ENCODE assay signal across 8 cellular contexts in genomic region chr13:44273991-44274810, GRCh38.
DNase-seq lines count a peak whose midpoint lies in the region; ATAC-seq, FAIRE-seq and TF ChIP-seq lines count a peak whose summit lies in the region.

No MANE protein-coding gene starts in this region.

- peak overlapping the region; percentile 55 for H3K4me3 Mint-ChIP-seq in activated CD4-positive, alpha-beta T cell treated with anti-CD3 and anti-CD28 coated beads for 36 hours
- H3K4me3 Mint-ChIP-seq in glutamatergic neuron (ENCODE audit: unreplicated experiment), result no peak overlapping the region

- peak overlapping the region; percentile 3 to 7 for H3K4ac ChIP-seq in mesenchymal stem cell (ENCODE audit: low read depth in 1 of 2, low read length in 2 of 2)

- no peak overlapping the region for H2BK120ac ChIP-seq in mesenchymal stem cell (ENCODE audit: low read depth, low read length)

- H3K4me2 ChIP-seq in PC-3 (ENCODE audit: low read length) (peak overlapping the region; percentile 75), mesenchymal stem cell (ENCODE audit: low read length, poor library complexity, severe bottlenecking) (no peak overlapping the region)

- peak overlapping the region; percentile 91 for H3K27ac Mint-ChIP-seq in activated CD4-positive, alpha-beta T cell treated with anti-CD3 and anti-CD28 coated beads for 36 hours
- no peak overlapping the region for H3K27ac Mint-ChIP-seq in glutamatergic neuron (ENCODE audit: unreplicated experiment)

- peaks cover 5% of the 10 kb centered on the region for H3K36me3 Mint-ChIP-seq in activated CD4-positive, alpha-beta T cell treated with anti-CD3 and anti-CD28 coated beads for 36 hours (ENCODE audit: low read depth)
- no peaks in the 10 kb centered on the region for H3K36me3 Mint-ChIP-seq in glutamatergic neuron (ENCODE audit: unreplicated experiment)

- H3K18ac ChIP-seq in mesenchymal stem cell (ENCODE audit: low read depth in 1 of 2, low read length in 2 of 2), result peak overlapping the region in 1 of 2 experiments; percentile 31

- no peak overlapping the region for H2BK5ac ChIP-seq in mesenchymal stem cell (ENCODE audit: low read depth, low read length, poor library complexity, severe bottlenecking)

- H3F3A ChIP-seq in PC-3 (ENCODE audit: low read length, unreplicated experiment), result no peaks in the 10 kb centered on the region

- H3K9ac ChIP-seq in PC-3 (ENCODE audit: low read length), result peak overlapping the region; percentile 54
- H3K9ac ChIP-seq in mesenchymal stem cell (ENCODE audit: low read length), result peak overlapping the region; percentile 69

- DNase-seq in activated CD4-positive, alpha-beta T cell treated with anti-CD3 and anti-CD28 coated beads for 36 hours, result peak; percentile 26
- DNase-seq in activated CD4-positive, alpha-beta T cell treated with anti-CD3 and anti-CD28 coated beads, Interleukin-2, amount 50 U/mL, for 1 hour, result no peak
- DNase-seq in PC-3 (peak; percentile 47), bronchial epithelial cell (ENCODE audit: low read depth) (peak; percentile 64), mesenchymal stem cell (peak; percentile 67), glutamatergic neuron (no peak), NCI-H510A treated with DMSO at 0.1 percent for 48 hours (lab: John Stamatoyannopoulos, UW) (no peak)

- H2AK5ac ChIP-seq in mesenchymal stem cell (ENCODE audit: low read length, severe bottlenecking), result no peak overlapping the region

- peaks cover 5% of the 10 kb centered on the region for H3K9me3 Mint-ChIP-seq in activated CD4-positive, alpha-beta T cell treated with anti-CD3 and anti-CD28 coated beads for 36 hours (ENCODE audit: low read depth)
- H3K9me3 Mint-ChIP-seq in glutamatergic neuron (ENCODE audit: unreplicated experiment), result no peaks in the 10 kb centered on the region

- intact Hi-C loops in activated CD4-positive, alpha-beta T cell treated with anti-CD3 and anti-CD28 coated beads for 36 hours (cut with DNase I, micrococcal nuclease), result loop anchor here (1.0 to 10.0 kb wide), 6 partner anchors 15 to 1229 kb away; no protein-coding TSS in a partner anchor
- intact Hi-C loops in PC-3 (cut with micrococcal nuclease), result no loop called here

- H3K14ac ChIP-seq in mesenchymal stem cell (ENCODE audit: low read length in 2 of 2), result no peak overlapping the region

- H3K27me3 ChIP-seq in PC-3 (ENCODE audit: low read length) (no peaks in the 10 kb centered on the region), bronchial epithelial cell (ENCODE audit: control insufficient read depth, insufficient read depth, low read length) (no peaks in the 10 kb centered on the region), mesenchymal stem cell (ENCODE audit: control insufficient read depth in 1 of 2, insufficient read depth in 1 of 2, low read length in 2 of 2) (no peaks in the 10 kb centered on the region)

- peak overlapping the region; percentile 90 for H2BK15ac ChIP-seq in mesenchymal stem cell (ENCODE audit: low read depth, poor library complexity, severe bottlenecking)

- peak overlapping the region; percentile 42 for H4K8ac ChIP-seq in mesenchymal stem cell (ENCODE audit: low read length)

- peaks cover 59% of the 10 kb centered on the region for H3K4me1 Mint-ChIP-seq in activated CD4-positive, alpha-beta T cell treated with anti-CD3 and anti-CD28 coated beads for 36 hours
- H3K4me1 Mint-ChIP-seq in glutamatergic neuron (ENCODE audit: low read depth, unreplicated experiment), result peaks cover 8% of the 10 kb centered on the region

- peak; percentile 97 for ATAC-seq in activated CD4-positive, alpha-beta T cell treated with anti-CD3 and anti-CD28 coated beads for 36 hours
- ATAC-seq in HG02759 (IDR thresholded peaks at IDR 0.05; ENCODE audit: unreplicated experiment), result peak; percentile 92
- ATAC-seq in PC-3, result peak; percentile 50; the same call in 1 of the 2 replicates

- TF ChIP-seq CTCF in PC-3 (conservative IDR thresholded peaks at IDR 0.05; ENCODE audit: low read depth, low read length), result no peak
- TF ChIP-seq CTCF in bronchial epithelial cell (IDR thresholded peaks at IDR 0.05; ENCODE audit: insufficient read depth, low read length, severe bottlenecking), result no peak
- no peak for TF ChIP-seq CTCF in glutamatergic neuron (IDR thresholded peaks at IDR 0.05; ENCODE audit: partially characterized antibody, unreplicated experiment)

- peaks cover 43% of the 10 kb centered on the region for H3K4me1 ChIP-seq in PC-3 (ENCODE audit: insufficient read depth, low read length)
- H3K4me1 ChIP-seq in mesenchymal stem cell (ENCODE audit: control insufficient read depth, insufficient read depth, low read depth, low read length), result peaks cover 2% of the 10 kb centered on the region

- no peaks in the 10 kb centered on the region for H3K36me3 ChIP-seq in PC-3 (ENCODE audit: low read depth, low read length)
- no peaks in the 10 kb centered on the region for H3K36me3 ChIP-seq in bronchial epithelial cell (ENCODE audit: control insufficient read depth, insufficient read depth, low read length)
- H3K36me3 ChIP-seq in mesenchymal stem cell (ENCODE audit: control insufficient read depth in 1 of 2, insufficient read depth in 2 of 2, low read depth in 1 of 2, low read length in 2 of 2), result no peaks in the 10 kb centered on the region

- H3K79me2 ChIP-seq in PC-3 (ENCODE audit: low read length), result no peaks in the 10 kb centered on the region

- H3K4me3 ChIP-seq in PC-3 (ENCODE audit: low read length) (peak overlapping the region; percentile 22; the same call in 1 of the 2 replicates), bronchial epithelial cell (ENCODE audit: low read depth, low read length) (no peak overlapping the region), mesenchymal stem cell (ENCODE audit: insufficient read depth in 1 of 2, low read depth in 1 of 2, low read length in 2 of 2) (peak overlapping the region in 1 of 2 experiments; percentile 48)

- H3K27ac ChIP-seq in PC-3 (ENCODE audit: low read length), result peak overlapping the region; percentile 67
- H3K27ac ChIP-seq in mesenchymal stem cell (ENCODE audit: low read length, poor library complexity, severe bottlenecking), result no peak overlapping the region

- H3K27me3 Mint-ChIP-seq in activated CD4-positive, alpha-beta T cell treated with anti-CD3 and anti-CD28 coated beads for 36 hours, result no peaks in the 10 kb centered on the region
- H3K27me3 Mint-ChIP-seq in glutamatergic neuron (ENCODE audit: unreplicated experiment), result no peaks in the 10 kb centered on the region

- no peaks in the 10 kb centered on the region for H3K9me3 ChIP-seq in PC-3 (ENCODE audit: low read length)
- H3K9me3 ChIP-seq in mesenchymal stem cell (ENCODE audit: control insufficient read depth, low read length), result no peaks in the 10 kb centered on the region

- H3K79me1 ChIP-seq in mesenchymal stem cell (replicated peaks; ENCODE audit: low read length, poor library complexity, severe bottlenecking), result no peaks in the 10 kb centered on the region

- no peaks in the 10 kb centered on the region for H4K20me1 ChIP-seq in PC-3 (ENCODE audit: low read length)

- no peak overlapping the region for H3K23ac ChIP-seq in mesenchymal stem cell (ENCODE audit: low read length in 2 of 2)

- 95% methylated on average over 4 of the region's 6 CpGs for WGBS in mesenchymal stem cell

- BruUV-seq in PC-3 (replicated peaks; lab: Mats Ljungman, UMichigan), result no TSS peak

- H3K9me2 ChIP-seq in PC-3 (replicated peaks; ENCODE audit: low read length), result no peaks in the 10 kb centered on the region

- no peak overlapping the region for H4K91ac ChIP-seq in mesenchymal stem cell (ENCODE audit: low read length)

- POLR2A ChIA-PET in activated CD4-positive, alpha-beta T cell treated with anti-CD3 and anti-CD28 coated beads for 36 hours (lab: Charles Lee), result interaction anchor here (0.7 to 1.9 kb wide), 3 partner anchors 15 to 133 kb away, joined by 3 to 6 read pairs (median 4); no protein-coding TSS in a partner anchor
- POLR2A ChIA-PET in PC-3 (lab: Charles Lee; ENCODE audit: unreplicated experiment), result interaction anchor here (0.5 to 1.4 kb wide), 3 partner anchors 132 to 162 kb away, joined by 3 to 27 read pairs (median 4); no protein-coding TSS in a partner anchor

- H2AFZ ChIP-seq in PC-3 (ENCODE audit: low read length), result peak overlapping the region; percentile 74
- no peak overlapping the region for H2AFZ ChIP-seq in mesenchymal stem cell (ENCODE audit: low read depth, low read length)

- H2BK12ac ChIP-seq in mesenchymal stem cell (ENCODE audit: low read length in 2 of 2), result peak overlapping the region in 1 of 2 experiments; percentile 40

- FAIRE-seq in bronchial epithelial cell (lab: Jason Lieb, UNC), result no peak

- CTCF ChIA-PET in activated CD4-positive, alpha-beta T cell treated with anti-CD3 and anti-CD28 coated beads for 36 hours (lab: Charles Lee), result interaction anchor here (0.8 to 2.3 kb wide), 4 partner anchors 15 to 163 kb away, joined by 3 to 10 read pairs (median 4); no protein-coding TSS in a partner anchor
- CTCF ChIA-PET in PC-3 (lab: Charles Lee), result no interaction called here

Comparison
In these comparisons a context has a peak if more than half of its experiments do, and no peak if none do; other contexts are left out.
1. DNase-seq: peak in activated CD4-positive, alpha-beta T cell treated with anti-CD3 and anti-CD28 coated beads for 36 hours (single experiment), PC-3 (single experiment), bronchial epithelial cell (single experiment) and mesenchymal stem cell (single experiment); none in activated CD4-positive, alpha-beta T cell treated with anti-CD3 and anti-CD28 coated beads, Interleukin-2, amount 50 U/mL, for 1 hour (single experiment), glutamatergic neuron (single experiment) and NCI-H510A treated with DMSO at 0.1 percent for 48 hours (single experiment).
2. Peak in every context shown above with its lines, with median percentiles within 50 percentile points of each other: ATAC-seq.